In the genomic region with DNA sequence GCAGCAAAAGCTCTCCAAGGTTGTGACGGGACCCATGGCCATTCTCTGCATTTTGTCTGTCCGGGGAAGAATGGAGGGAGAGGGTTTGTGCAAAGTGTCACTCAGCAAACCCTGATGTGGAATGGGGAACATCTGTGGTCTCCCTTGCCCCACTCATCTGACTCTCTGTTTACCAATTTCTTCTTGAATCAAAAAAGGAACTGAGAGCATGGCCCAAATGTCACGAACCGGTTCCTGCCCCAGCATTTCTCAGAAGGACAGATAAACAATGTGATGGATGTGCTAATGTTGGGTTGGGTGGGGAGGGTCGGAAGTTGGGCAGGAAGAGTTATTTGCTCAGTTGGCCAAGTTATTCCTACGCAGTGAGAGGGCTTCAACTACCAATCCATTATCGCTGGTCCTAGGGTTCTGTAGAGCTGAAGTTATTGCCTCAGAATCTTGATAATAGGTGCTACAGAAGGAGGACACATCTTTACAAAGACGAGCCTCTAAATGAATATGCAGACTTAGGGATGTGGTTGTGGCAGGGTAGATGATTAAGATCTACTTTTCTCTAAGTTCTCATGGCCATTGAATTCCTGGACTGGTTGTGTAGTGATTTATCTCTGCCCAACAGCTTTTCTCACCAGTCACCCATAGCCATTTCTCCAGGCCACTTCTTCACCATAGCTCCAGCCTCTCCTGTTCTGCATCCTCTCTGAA, we compare ENCODE assay signal across 2 cellular contexts.
TF ChIP-seq lines count a peak whose summit lies in the region.

No MANE protein-coding gene starts in this region.

TF ChIP-seq in liver, 16 proteins besides CTCF, POLR2A, EP300 and RAD21:
- TF ChIP-seq, protein P1, sequence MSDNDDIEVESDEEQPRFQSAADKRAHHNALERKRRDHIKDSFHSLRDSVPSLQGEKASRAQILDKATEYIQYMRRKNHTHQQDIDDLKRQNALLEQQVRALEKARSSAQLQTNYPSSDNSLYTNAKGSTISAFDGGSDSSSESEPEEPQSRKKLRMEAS (IDR thresholded peaks at IDR 0.05): peak; percentile 40
- TF ChIP-seq, protein P2, sequence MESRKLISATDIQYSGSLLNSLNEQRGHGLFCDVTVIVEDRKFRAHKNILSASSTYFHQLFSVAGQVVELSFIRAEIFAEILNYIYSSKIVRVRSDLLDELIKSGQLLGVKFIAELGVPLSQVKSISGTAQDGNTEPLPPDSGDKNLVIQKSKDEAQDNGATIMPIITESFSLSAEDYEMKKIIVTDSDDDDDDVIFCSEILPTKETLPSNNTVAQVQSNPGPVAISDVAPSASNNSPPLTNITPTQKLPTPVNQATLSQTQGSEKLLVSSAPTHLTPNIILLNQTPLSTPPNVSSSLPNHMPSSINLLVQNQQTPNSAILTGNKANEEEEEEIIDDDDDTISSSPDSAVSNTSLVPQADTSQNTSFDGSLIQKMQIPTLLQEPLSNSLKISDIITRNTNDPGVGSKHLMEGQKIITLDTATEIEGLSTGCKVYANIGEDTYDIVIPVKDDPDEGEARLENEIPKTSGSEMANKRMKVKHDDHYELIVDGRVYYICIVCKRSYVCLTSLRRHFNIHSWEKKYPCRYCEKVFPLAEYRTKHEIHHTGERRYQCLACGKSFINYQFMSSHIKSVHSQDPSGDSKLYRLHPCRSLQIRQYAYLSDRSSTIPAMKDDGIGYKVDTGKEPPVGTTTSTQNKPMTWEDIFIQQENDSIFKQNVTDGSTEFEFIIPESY (IDR thresholded peaks at IDR 0.05): no peak
- TF ChIP-seq, protein P3, sequence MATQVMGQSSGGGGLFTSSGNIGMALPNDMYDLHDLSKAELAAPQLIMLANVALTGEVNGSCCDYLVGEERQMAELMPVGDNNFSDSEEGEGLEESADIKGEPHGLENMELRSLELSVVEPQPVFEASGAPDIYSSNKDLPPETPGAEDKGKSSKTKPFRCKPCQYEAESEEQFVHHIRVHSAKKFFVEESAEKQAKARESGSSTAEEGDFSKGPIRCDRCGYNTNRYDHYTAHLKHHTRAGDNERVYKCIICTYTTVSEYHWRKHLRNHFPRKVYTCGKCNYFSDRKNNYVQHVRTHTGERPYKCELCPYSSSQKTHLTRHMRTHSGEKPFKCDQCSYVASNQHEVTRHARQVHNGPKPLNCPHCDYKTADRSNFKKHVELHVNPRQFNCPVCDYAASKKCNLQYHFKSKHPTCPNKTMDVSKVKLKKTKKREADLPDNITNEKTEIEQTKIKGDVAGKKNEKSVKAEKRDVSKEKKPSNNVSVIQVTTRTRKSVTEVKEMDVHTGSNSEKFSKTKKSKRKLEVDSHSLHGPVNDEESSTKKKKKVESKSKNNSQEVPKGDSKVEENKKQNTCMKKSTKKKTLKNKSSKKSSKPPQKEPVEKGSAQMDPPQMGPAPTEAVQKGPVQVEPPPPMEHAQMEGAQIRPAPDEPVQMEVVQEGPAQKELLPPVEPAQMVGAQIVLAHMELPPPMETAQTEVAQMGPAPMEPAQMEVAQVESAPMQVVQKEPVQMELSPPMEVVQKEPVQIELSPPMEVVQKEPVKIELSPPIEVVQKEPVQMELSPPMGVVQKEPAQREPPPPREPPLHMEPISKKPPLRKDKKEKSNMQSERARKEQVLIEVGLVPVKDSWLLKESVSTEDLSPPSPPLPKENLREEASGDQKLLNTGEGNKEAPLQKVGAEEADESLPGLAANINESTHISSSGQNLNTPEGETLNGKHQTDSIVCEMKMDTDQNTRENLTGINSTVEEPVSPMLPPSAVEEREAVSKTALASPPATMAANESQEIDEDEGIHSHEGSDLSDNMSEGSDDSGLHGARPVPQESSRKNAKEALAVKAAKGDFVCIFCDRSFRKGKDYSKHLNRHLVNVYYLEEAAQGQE (IDR thresholded peaks at IDR 0.05): no peak
- TF ChIP-seq RXRA (IDR thresholded peaks at IDR 0.05): peak in 1 of 2 donors; percentile 10

TF ChIP-seq in HepG2, 621 proteins besides CTCF, POLR2A, EP300 and RAD21:
- TF ChIP-seq NR2F2 (IDR thresholded peaks at IDR 0.05; ENCODE audit: borderline replicate concordance, low read depth): no peak
- no peak for TF ChIP-seq ZNF234 (CRISPR knock-in tag; conservative IDR thresholded peaks at IDR 0.05)
- TF ChIP-seq KLF16 (CRISPR knock-in tag; IDR thresholded peaks at IDR 0.05): no peak
- no peak for TF ChIP-seq ARHGAP35 (CRISPR knock-in tag; IDR thresholded peaks at IDR 0.05; ENCODE audit: borderline replicate concordance)
- TF ChIP-seq, protein P4, sequence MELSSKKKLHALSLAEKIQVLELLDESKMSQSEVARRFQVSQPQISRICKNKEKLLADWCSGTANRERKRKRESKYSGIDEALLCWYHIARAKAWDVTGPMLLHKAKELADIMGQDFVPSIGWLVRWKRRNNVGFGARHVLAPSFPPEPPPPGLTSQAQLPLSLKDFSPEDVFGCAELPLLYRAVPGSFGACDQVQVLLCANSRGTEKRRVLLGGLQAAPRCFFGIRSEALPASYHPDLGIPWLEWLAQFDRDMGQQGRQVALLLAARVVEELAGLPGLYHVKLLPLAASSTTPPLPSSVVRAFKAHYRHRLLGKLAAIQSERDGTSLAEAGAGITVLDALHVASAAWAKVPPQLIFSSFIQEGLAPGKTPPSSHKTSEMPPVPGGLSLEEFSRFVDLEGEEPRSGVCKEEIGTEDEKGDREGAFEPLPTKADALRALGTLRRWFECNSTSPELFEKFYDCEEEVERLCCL (CRISPR knock-in tag; IDR thresholded peaks at IDR 0.05; ENCODE audit: borderline replicate concordance): no peak
- TF ChIP-seq MBD4 (IDR thresholded peaks at IDR 0.05; ENCODE audit: borderline replicate concordance, low read length): no peak
- TF ChIP-seq, protein P5, sequence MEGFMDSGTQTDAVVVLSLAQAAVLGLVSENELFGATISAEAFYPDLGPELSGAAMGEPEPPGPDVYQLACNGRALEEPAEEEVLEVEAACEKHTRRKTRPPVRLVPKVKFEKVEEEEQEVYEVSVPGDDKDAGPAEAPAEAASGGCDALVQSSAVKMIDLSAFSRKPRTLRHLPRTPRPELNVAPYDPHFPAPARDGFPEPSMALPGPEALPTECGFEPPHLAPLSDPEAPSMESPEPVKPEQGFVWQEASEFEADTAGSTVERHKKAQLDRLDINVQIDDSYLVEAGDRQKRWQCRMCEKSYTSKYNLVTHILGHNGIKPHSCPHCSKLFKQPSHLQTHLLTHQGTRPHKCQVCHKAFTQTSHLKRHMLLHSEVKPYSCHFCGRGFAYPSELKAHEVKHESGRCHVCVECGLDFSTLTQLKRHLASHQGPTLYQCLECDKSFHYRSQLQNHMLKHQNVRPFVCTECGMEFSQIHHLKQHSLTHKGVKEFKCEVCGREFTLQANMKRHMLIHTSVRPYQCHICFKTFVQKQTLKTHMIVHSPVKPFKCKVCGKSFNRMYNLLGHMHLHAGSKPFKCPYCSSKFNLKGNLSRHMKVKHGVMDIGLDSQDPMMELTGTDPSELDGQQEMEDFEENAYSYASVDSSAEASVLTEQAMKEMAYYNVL (CRISPR knock-in tag; IDR thresholded peaks at IDR 0.05; ENCODE audit: borderline replicate concordance): no peak
- no peak for TF ChIP-seq ZNF207 (IDR thresholded peaks at IDR 0.05; ENCODE audit: borderline replicate concordance)
- no peak for TF ChIP-seq SALL2 (CRISPR knock-in tag; IDR thresholded peaks at IDR 0.05)
- no peak for TF ChIP-seq MIER3 (CRISPR knock-in tag; IDR thresholded peaks at IDR 0.05; ENCODE audit: borderline replicate concordance)
- TF ChIP-seq, protein P6, sequence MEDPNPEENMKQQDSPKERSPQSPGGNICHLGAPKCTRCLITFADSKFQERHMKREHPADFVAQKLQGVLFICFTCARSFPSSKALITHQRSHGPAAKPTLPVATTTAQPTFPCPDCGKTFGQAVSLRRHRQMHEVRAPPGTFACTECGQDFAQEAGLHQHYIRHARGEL (CRISPR knock-in tag; IDR thresholded peaks at IDR 0.05): no peak
- no peak for TF ChIP-seq PRMT3 (CRISPR knock-in tag; IDR thresholded peaks at IDR 0.05; ENCODE audit: borderline replicate concordance, low read depth)
- TF ChIP-seq, protein P7, sequence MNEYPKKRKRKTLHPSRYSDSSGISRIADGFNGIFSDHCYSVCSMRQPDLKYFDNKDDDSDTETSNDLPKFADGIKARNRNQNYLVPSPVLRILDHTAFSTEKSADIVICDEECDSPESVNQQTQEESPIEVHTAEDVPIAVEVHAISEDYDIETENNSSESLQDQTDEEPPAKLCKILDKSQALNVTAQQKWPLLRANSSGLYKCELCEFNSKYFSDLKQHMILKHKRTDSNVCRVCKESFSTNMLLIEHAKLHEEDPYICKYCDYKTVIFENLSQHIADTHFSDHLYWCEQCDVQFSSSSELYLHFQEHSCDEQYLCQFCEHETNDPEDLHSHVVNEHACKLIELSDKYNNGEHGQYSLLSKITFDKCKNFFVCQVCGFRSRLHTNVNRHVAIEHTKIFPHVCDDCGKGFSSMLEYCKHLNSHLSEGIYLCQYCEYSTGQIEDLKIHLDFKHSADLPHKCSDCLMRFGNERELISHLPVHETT (CRISPR knock-in tag; conservative IDR thresholded peaks at IDR 0.05): no peak
- TF ChIP-seq ZNF724P (CRISPR knock-in tag; IDR thresholded peaks at IDR 0.05; ENCODE audit: borderline replicate concordance): no peak
- no peak for TF ChIP-seq ZFP37 (CRISPR knock-in tag; IDR thresholded peaks at IDR 0.05; ENCODE audit: borderline replicate concordance)
- TF ChIP-seq EZH2 (conservative IDR thresholded peaks at IDR 0.05; ENCODE audit: low read depth, low read length): no peak
- no peak for TF ChIP-seq ZNF274 (CRISPR knock-in tag; IDR thresholded peaks at IDR 0.05)
- TF ChIP-seq ZNF7 (CRISPR knock-in tag; IDR thresholded peaks at IDR 0.05): no peak
